Comparison of ENCODE assay signal across 11 cellular contexts in genomic region chr6:24911983-24912382, GRCh38. TPM values are rescaled to one million over a fixed set of nuclear protein-coding genes. Genes with fewer than 3 reads are reported as not detected.
DNase-seq lines count a peak whose midpoint lies in the region; ATAC-seq and TF ChIP-seq lines count a peak whose summit lies in the region.
"Had no signal": no experiment of that assay in that cellular context is flagged by ENCODE, and none has a peak within 500 bp of the region (broad histone marks: within the 10 kb centered on the region; RNA-seq: fewer than 3 reads in every experiment).

No MANE protein-coding gene starts in this region.

- H2AFZ ChIP-seq in IMR-90 (replicated peaks; ENCODE audit: low read length, poor library complexity) (no peak overlapping the region), neural progenitor cell (replicated peaks) (no peak overlapping the region)

- no peak overlapping the region for H2AK9ac ChIP-seq in IMR-90 (replicated peaks; ENCODE audit: low read depth, low read length, poor library complexity)

- H4K20me1 ChIP-seq in IMR-90 (ENCODE audit: insufficient read depth, low read length) (no peaks in the 10 kb centered on the region), neural progenitor cell (ENCODE audit: low read depth) (no peaks in the 10 kb centered on the region)

- peak overlapping the region; percentile 1; the same call in 1 of the 2 replicates for H2AK5ac ChIP-seq in IMR-90 (ENCODE audit: low read depth, low read length)

- intact Hi-C loops in CD4-positive, alpha-beta T cell (cut with DNase I, micrococcal nuclease): loop anchor here (1.0 to 10.0 kb wide), 6 partner anchors 9 to 163 kb away; partner anchors contain the start of gene RIPOR2 (in 1 of the 2)
- intact Hi-C loops in IMR-90 (cut with micrococcal nuclease) (loop anchor here (2.0 to 5.0 kb wide), 3 partner anchors 55 to 160 kb away; no protein-coding TSS in a partner anchor), colonic mucosa (cut with DNase I) (no loop called here), head of caudate nucleus (cut with DNase I) (no loop called here)

- H4K5ac ChIP-seq in IMR-90 (ENCODE audit: low read depth, low read length): peak overlapping the region; percentile 67; the same call in 1 of the 2 replicates

- no peak for TF ChIP-seq CTCF in CD4-positive, alpha-beta T cell (IDR thresholded peaks at IDR 0.05)
- TF ChIP-seq CTCF in IMR-90 (conservative IDR thresholded peaks at IDR 0.05; ENCODE audit: low read depth, low read length) (no peak), colonic mucosa (IDR thresholded peaks at IDR 0.05) (no peak), neural progenitor cell (IDR thresholded peaks at IDR 0.05) (no peak)

- peak overlapping the region; percentile 97 for H3K27ac Mint-ChIP-seq in CD4-positive, alpha-beta T cell
- no peak overlapping the region for H3K27ac Mint-ChIP-seq in neural progenitor cell

- peaks cover 3 to 11% of the 10 kb centered on the region in 2 experiments; a peak in 2 of 4 replicates for H3K79me1 ChIP-seq in IMR-90 (ENCODE audit: low read depth in 1 of 2, low read length in 2 of 2)

- no peaks in the 10 kb centered on the region for H3K9me3 Mint-ChIP-seq in CD4-positive, alpha-beta T cell
- H3K9me3 Mint-ChIP-seq in neural progenitor cell: no peaks in the 10 kb centered on the region

- H3K18ac ChIP-seq in IMR-90 (ENCODE audit: low read depth, low read length): peak overlapping the region; percentile 37

- peak overlapping the region; percentile 88 for H3K27ac ChIP-seq in CD4-positive, alpha-beta T cell (ENCODE audit: low read depth, low read length)
- H3K27ac ChIP-seq in IMR-90 (ENCODE audit: insufficient read depth, low read length) (no peak overlapping the region), colonic mucosa (no peak overlapping the region), neural progenitor cell (no peak overlapping the region)
- H3K27ac ChIP-seq: cardiac muscle cell had no signal

- H3K4me1 Mint-ChIP-seq in CD4-positive, alpha-beta T cell (ENCODE audit: low read depth): peaks cover 99% of the 10 kb centered on the region
- H3K4me1 Mint-ChIP-seq in neural progenitor cell: peaks cover 43% of the 10 kb centered on the region

- peaks cover 6% of the 10 kb centered on the region for H3F3A ChIP-seq in neural progenitor cell (ENCODE audit: low read depth)

- POLR2A ChIA-PET in CD4-positive, alpha-beta T cell (lab: Charles Lee): interaction anchor here (0.5 to 7.3 kb wide), 17 partner anchors 8 to 224 kb away, joined by 3 to 172 read pairs (median 19); partner anchors contain the start of gene RIPOR2
- POLR2A ChIA-PET in IMR-90 (lab: Charles Lee; ENCODE audit: unreplicated experiment): no interaction called here

- 89% methylated on average over 3 of the region's 5 CpGs; no CpG with 5 or more reads in 1 of the 2 experiments for WGBS in IMR-90 (ENCODE audit: extremely low coverage in 2 of 2, insufficient read length in 1 of 2), 2 experiments

- H3K36me3 ChIP-seq in IMR-90 (ENCODE audit: control insufficient read depth, insufficient read depth, low read length) (no peaks in the 10 kb centered on the region), colonic mucosa (no peaks in the 10 kb centered on the region), neural progenitor cell (no peaks in the 10 kb centered on the region)
- H3K36me3 ChIP-seq: cardiac muscle cell had no signal

- no peak overlapping the region for H2BK20ac ChIP-seq in IMR-90 (ENCODE audit: low read depth, low read length)

- H3K4me1 ChIP-seq in IMR-90 (ENCODE audit: control insufficient read depth, insufficient read depth, low read length): peaks cover 22% of the 10 kb centered on the region
- H3K4me1 ChIP-seq in colonic mucosa: no peaks in the 10 kb centered on the region
- peaks cover 35% of the 10 kb centered on the region for H3K4me1 ChIP-seq in neural progenitor cell

- TF ChIP-seq POLR2A in IMR-90 (IDR thresholded peaks at IDR 0.05; ENCODE audit: low read depth, low read length): no peak

- no peak for ATAC-seq in CD4-positive, alpha-beta T cell (ENCODE audit: poor library complexity)
- no peak for ATAC-seq in IMR-90 (ENCODE audit: low read depth)

- H3K4ac ChIP-seq in IMR-90 (ENCODE audit: low read depth, low read length): 0 out of 2 replicates have a peak overlapping the region, but pooled peaks have one; percentile 20

- H3K36me3 Mint-ChIP-seq in CD4-positive, alpha-beta T cell (ENCODE audit: low read depth): peaks cover 97% of the 10 kb centered on the region
- H3K36me3 Mint-ChIP-seq in neural progenitor cell: no peaks in the 10 kb centered on the region

- H3K14ac ChIP-seq in IMR-90 (replicated peaks; ENCODE audit: low read depth, low read length): peak overlapping the region; percentile 22

- peak overlapping the region; percentile 74 for H3K23ac ChIP-seq in IMR-90 (ENCODE audit: low read depth, low read length)

- H3K9me1 ChIP-seq in IMR-90 (ENCODE audit: insufficient read depth, low read length): peaks cover 12% of the 10 kb centered on the region; the same call in 1 of the 2 replicates

- H2BK15ac ChIP-seq in IMR-90 (ENCODE audit: low read depth, low read length): peak overlapping the region; percentile 10; the same call in 2 of the 3 replicates

- H3K4me3 ChIP-seq in IMR-90 (ENCODE audit: insufficient read depth, low read depth, low read length): peak overlapping the region; percentile 75
- peak overlapping the region; percentile 45 for H3K4me3 ChIP-seq in colonic mucosa
- no peak overlapping the region for H3K4me3 ChIP-seq in neural progenitor cell

- TF ChIP-seq RAD21 in IMR-90 (IDR thresholded peaks at IDR 0.05; ENCODE audit: low read length): no peak

- H3K9me3 ChIP-seq in CD4-positive, alpha-beta T cell (ENCODE audit: control insufficient read depth, low read length): no peaks in the 10 kb centered on the region
- no peaks in the 10 kb centered on the region for H3K9me3 ChIP-seq in IMR-90 (ENCODE audit: control insufficient read depth, insufficient read depth, low read length)
- H3K9me3 ChIP-seq in colonic mucosa: no peaks in the 10 kb centered on the region
- no peaks in the 10 kb centered on the region for H3K9me3 ChIP-seq in neural progenitor cell (ENCODE audit: low read depth)

- H4K8ac ChIP-seq in IMR-90 (ENCODE audit: low read depth in 2 of 2, low read length in 2 of 2): no peak overlapping the region

- no peaks in the 10 kb centered on the region for H3K79me2 ChIP-seq in neural progenitor cell (ENCODE audit: low read depth)

- H3K4me2 ChIP-seq in IMR-90 (ENCODE audit: low read depth, low read length) (peak overlapping the region; percentile 84), neural progenitor cell (no peak overlapping the region)

- no peaks in the 10 kb centered on the region for H3K27me3 Mint-ChIP-seq in CD4-positive, alpha-beta T cell
- H3K27me3 Mint-ChIP-seq in neural progenitor cell (ENCODE audit: insufficient read depth, low read depth): peaks cover 20% of the 10 kb centered on the region

- no TSS peak for BruUV-seq in IMR-90 (replicated peaks; lab: Mats Ljungman, UMichigan)

- H2BK5ac ChIP-seq in IMR-90 (ENCODE audit: low read depth, low read length, poor library complexity, severe bottlenecking): no peak overlapping the region

- no peak overlapping the region for H2BK120ac ChIP-seq in IMR-90 (ENCODE audit: low read depth, low read length)

- no peaks in the 10 kb centered on the region for H3K27me3 ChIP-seq in CD4-positive, alpha-beta T cell (ENCODE audit: control insufficient read depth, insufficient read depth, low read length)
- H3K27me3 ChIP-seq in IMR-90 (ENCODE audit: control insufficient read depth, insufficient read depth, low read length) (peaks cover 5% of the 10 kb centered on the region), colonic mucosa (peaks cover 12% of the 10 kb centered on the region), neural progenitor cell (peaks cover 50% of the 10 kb centered on the region)

- DNase-seq in CD4-positive, alpha-beta T cell: no peak
- DNase-seq in IMR-90 (no peak), colonic mucosa (no peak), neural progenitor cell (ENCODE audit: low spot score) (no peak), NCI-H69 (lab: John Stamatoyannopoulos, UW) (no peak), CD1c-positive myeloid dendritic cell (ENCODE audit: extremely low spot score) (no peak), head of caudate nucleus (no peak), inferior parietal cortex (ENCODE audit: extremely low spot score) (no peak)
- DNase-seq: left ventricle myocardium superior, NCI-H526 treated with DMSO at 0.1 percent for 48 hours had no signal

- dilution Hi-C loops in IMR-90 (cut with HindIII; ENCODE audit: low sequenced_read_pairs, unreplicated experiment): no loop called here

- peak overlapping the region; percentile 95 for H3K4me3 Mint-ChIP-seq in CD4-positive, alpha-beta T cell
- peak overlapping the region; percentile 91 for H3K4me3 Mint-ChIP-seq in neural progenitor cell

- H3K9ac ChIP-seq in IMR-90 (ENCODE audit: low read depth, low read length): peak overlapping the region; percentile 87
- H3K9ac ChIP-seq in colonic mucosa (ENCODE audit: low read depth in 2 of 2, low read length in 2 of 2): no peak overlapping the region
- H3K9ac ChIP-seq in neural progenitor cell: no peak overlapping the region

- H4K91ac ChIP-seq in IMR-90 (ENCODE audit: insufficient read depth, low read depth, low read length): no peak overlapping the region

- CTCF ChIA-PET in CD4-positive, alpha-beta T cell (lab: Charles Lee): interaction anchor here (0.9 to 6.3 kb wide), 6 partner anchors 13 to 106 kb away, joined by 3 to 65 read pairs (median 22); partner anchors contain the start of gene RIPOR2
- CTCF ChIA-PET in IMR-90 (lab: Yijun Ruan, JAX): interaction anchor here (1.3 kb wide), 1 partner anchor 9 kb away, joined by 4 read pairs; no protein-coding TSS in a partner anchor

- no peak overlapping the region for H3K56ac ChIP-seq in IMR-90 (ENCODE audit: extremely low read depth, insufficient read depth, low read length)

- in situ Hi-C loops in IMR-90 (cut with MboI; ENCODE audit: low sequenced_read_pairs): no loop called here

TF ChIP-seq in IMR-90, 13 proteins besides CTCF, POLR2A, EP300 and RAD21 (continues in another document):
- TF ChIP-seq ELK1 (IDR thresholded peaks at IDR 0.05; ENCODE audit: borderline replicate concordance, low read depth, low read length) (no peak), NFE2L2 (IDR thresholded peaks at IDR 0.05; ENCODE audit: low read depth, low read length) (no peak)

RNA-seq across cellular contexts. Expression of gene RIPOR2, which starts 23.8 kb away (rescaled TPM):
- 100 to 1,000 TPM; 123 to 129 TPM for total RNA-seq in CD4-positive, alpha-beta T cell
- total RNA-seq in IMR-90 (2012; rRNA removed): 0.83 and 1.1 TPM in 2 replicates
- polyA plus RNA-seq in IMR-90 (2012; rRNA removed): 0.87 and 1.2 TPM in 2 replicates
- 0.71 and 0.74 TPM in 2 replicates for polyA plus RNA-seq in IMR-90 (2012; cell fraction: cytosol; rRNA removed)
- polyA plus RNA-seq in IMR-90 (2012; cell fraction: nucleus; rRNA removed; ENCODE audit: low replicate concordance): 0.82 and 2.2 TPM in 2 replicates
- 1 to 10 TPM; 1.8 to 2.0 TPM for total RNA-seq in colonic mucosa
- 0.26 and 1.1 TPM in 2 replicates for total RNA-seq in neural progenitor cell (ENCODE audit: low replicate concordance)

Comparison
In these comparisons a context has a peak if more than half of its experiments do, and no peak if none do; other contexts are left out.
1. RNA of gene RIPOR2, which starts 23.8 kb away (total RNA-seq): 123 to 129 TPM in CD4-positive, alpha-beta T cell; 1.8 to 2.0 TPM in colonic mucosa, 0.83 to 1.1 TPM in IMR-90 and 0.26 to 1.1 TPM in neural progenitor cell; every median in the first group is over 10 times any median in the second.
2. intact Hi-C loops: an anchor here in CD4-positive, alpha-beta T cell (1.0 to 10.0 kb wide) and IMR-90 (2.0 to 5.0 kb wide); none called in colonic mucosa and head of caudate nucleus.